ENCODE assay signal across 9 cellular contexts in the genomic region with DNA sequence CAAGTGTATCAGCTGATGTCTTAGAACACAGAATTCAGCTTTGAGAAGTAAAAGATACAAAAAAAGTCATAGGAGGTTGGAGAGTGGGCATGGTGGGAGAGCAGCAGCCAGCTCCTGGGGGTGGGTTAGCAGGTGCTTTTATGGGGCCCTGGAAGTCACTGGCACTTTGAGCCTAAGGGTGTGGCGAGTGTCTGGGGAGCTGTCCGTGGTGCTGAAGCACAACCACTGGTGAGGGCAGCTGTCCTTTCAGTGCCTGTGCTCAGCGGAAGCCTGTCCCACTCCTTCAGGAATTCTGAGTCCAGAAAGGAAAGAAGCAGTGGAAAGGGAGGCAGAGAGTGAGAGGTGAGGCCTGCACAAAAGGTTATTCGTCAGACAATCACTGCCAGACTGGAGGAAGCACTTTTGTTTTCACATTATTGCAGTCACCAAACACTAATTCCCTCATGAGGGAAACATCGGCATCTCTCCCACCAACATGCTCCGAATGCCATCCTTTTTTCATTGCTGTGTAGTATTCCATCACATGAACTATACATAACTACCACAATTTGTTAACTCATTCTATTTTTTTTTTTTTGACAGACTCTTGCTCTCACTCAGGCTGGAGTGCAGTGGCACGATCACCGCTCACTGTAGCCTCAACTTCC. TPM values are rescaled to one million over a fixed set of nuclear protein-coding genes. Genes with fewer than 3 reads are reported as not detected.
DNase-seq lines count a peak whose midpoint lies in the region; FAIRE-seq and TF ChIP-seq lines count a peak whose summit lies in the region.
"Had no signal": no experiment of that assay in that cellular context is flagged by ENCODE, and none has a peak within 500 bp of the region (broad histone marks: within the 10 kb centered on the region; RNA-seq: fewer than 3 reads in every experiment).

No MANE protein-coding gene starts in this region.

- TF ChIP-seq CTCF in H1 (IDR thresholded peaks at IDR 0.05; ENCODE audit: control extremely low read depth in 1 of 3, insufficient read depth in 1 of 3, low read depth in 1 of 3, low read length in 3 of 3) (no peak), neural crest cell (conservative IDR thresholded peaks at IDR 0.05) (no peak)

- no peak overlapping the region for H4K91ac ChIP-seq in H1 (replicated peaks; ENCODE audit: insufficient read length, low read length)

- no peak overlapping the region for H3K4ac ChIP-seq in H1 (replicated peaks; ENCODE audit: insufficient read length, low read depth, low read length)

- H3K14ac ChIP-seq in H1 (ENCODE audit: insufficient read length) = no peak overlapping the region

- no peaks in the 10 kb centered on the region for H3K23me2 ChIP-seq in H1 (ENCODE audit: low read depth, low read length)

- H3K36me3 ChIP-seq in H1 (ENCODE audit: control insufficient read depth in 2 of 4, insufficient read depth in 4 of 4, low read length in 3 of 4) = no peaks in the 10 kb centered on the region

- no peak overlapping the region for H2BK15ac ChIP-seq in H1 (ENCODE audit: low read length)

- H3K4me3 Mint-ChIP-seq in activated CD4-positive, alpha-beta T cell treated with anti-CD3 and anti-CD28 coated beads, Interleukin-2, amount 10 ng/mL, durations not matched to agents 7 days and 5 days = no peak overlapping the region
- H3K4me3 Mint-ChIP-seq in neural crest cell = no peak overlapping the region

- TF ChIP-seq POLR2A in H1 (IDR thresholded peaks at IDR 0.05; ENCODE audit: control extremely low read depth in 1 of 2, low read depth in 2 of 2, low read length in 2 of 2) = no peak

- no peaks in the 10 kb centered on the region for H3K9me3 ChIP-seq in H1 (ENCODE audit: insufficient read depth in 2 of 2, low read depth in 1 of 2, low read length in 1 of 2)

- H3K9ac ChIP-seq in H1 (replicated peaks in 1 of 4; ENCODE audit: extremely low read depth in 1 of 4, low read depth in 3 of 4, low read length in 3 of 4) = no peak overlapping the region

- H3K27ac Mint-ChIP-seq in activated CD4-positive, alpha-beta T cell treated with anti-CD3 and anti-CD28 coated beads, Interleukin-2, amount 10 ng/mL, durations not matched to agents 7 days and 5 days = no peak overlapping the region
- no peak overlapping the region for H3K27ac Mint-ChIP-seq in neural crest cell (ENCODE audit: unreplicated experiment)

- no peaks in the 10 kb centered on the region for H3K36me3 Mint-ChIP-seq in activated CD4-positive, alpha-beta T cell treated with anti-CD3 and anti-CD28 coated beads, Interleukin-2, amount 10 ng/mL, durations not matched to agents 7 days and 5 days (ENCODE audit: low read depth)
- no peaks in the 10 kb centered on the region for H3K36me3 Mint-ChIP-seq in neural crest cell (ENCODE audit: low read depth)

- no peak overlapping the region for H2BK12ac ChIP-seq in H1 (ENCODE audit: low read depth, low read length)

- H3K9me3 Mint-ChIP-seq in activated CD4-positive, alpha-beta T cell treated with anti-CD3 and anti-CD28 coated beads, Interleukin-2, amount 10 ng/mL, durations not matched to agents 7 days and 5 days = no peaks in the 10 kb centered on the region
- no peaks in the 10 kb centered on the region for H3K9me3 Mint-ChIP-seq in neural crest cell

- H3K4me3 ChIP-seq in H1 (ENCODE audit: extremely low read depth in 1 of 4, insufficient read depth in 2 of 4, low read depth in 3 of 4, low read length in 4 of 4) = no peak overlapping the region

- H3K4me1 ChIP-seq in H1 (replicated peaks in 1 of 4; ENCODE audit: control insufficient read depth in 3 of 4, insufficient read depth in 4 of 4, low read length in 3 of 4) = peaks cover 0 to 8% (median 2%) of the 10 kb centered on the region in 4 experiments; a peak in 5 of 7 replicates

- DNase-seq in A172 (ENCODE audit: low spot score) = peak; percentile 49
- DNase-seq in HTR-8/SVneo (ENCODE audit: insufficient read length, low spot score) = peak; percentile 51
- DNase-seq in activated CD4-positive, alpha-beta T cell treated with anti-CD3 and anti-CD28 coated beads, Interleukin-2, amount 10 ng/mL, durations not matched to agents 7 days and 5 days = peak; percentile 72
- DNase-seq in H1 (ENCODE audit: low read depth in 1 of 2, low spot score in 2 of 2) = peak in 1 of 2 experiments; percentile 89
- peak; percentile 86 for DNase-seq in neural crest cell (ENCODE audit: low read depth, low spot score)
- no peak for DNase-seq in SKM-1 (lab: John Stamatoyannopoulos, UW; ENCODE audit: unreplicated experiment)
- no peak for DNase-seq in ureter (ENCODE audit: low spot score)
- DNase-seq in SK-N-DZ (ENCODE audit: low spot score) = no peak

- no peak overlapping the region for H4K5ac ChIP-seq in H1 (ENCODE audit: insufficient read length, low read depth, low read length)

- H3K79me2 ChIP-seq in H1 (ENCODE audit: control insufficient read depth in 1 of 2, insufficient read depth in 2 of 2, low read length in 2 of 2) = no peaks in the 10 kb centered on the region

- H2BK120ac ChIP-seq in H1 (replicated peaks; ENCODE audit: low read depth, low read length) = no peak overlapping the region

- no peak overlapping the region for H2BK20ac ChIP-seq in H1 (ENCODE audit: low read length)

- TF ChIP-seq RAD21 in H1 (IDR thresholded peaks at IDR 0.05 in 1 of 2, conservative IDR thresholded peaks at IDR 0.05 in 1 of 2; ENCODE audit: low read depth in 2 of 2, low read length in 2 of 2) = 0 out of 4 replicates have a peak, but pooled peaks of 1 of the 2 experiments have one; percentile 13

- H3K23ac ChIP-seq in H1 (ENCODE audit: insufficient read length) = no peak overlapping the region

- no peak overlapping the region for H2AFZ ChIP-seq in H1 (ENCODE audit: low read length)

- no peaks in the 10 kb centered on the region for H3K4me1 Mint-ChIP-seq in activated CD4-positive, alpha-beta T cell treated with anti-CD3 and anti-CD28 coated beads, Interleukin-2, amount 10 ng/mL, durations not matched to agents 7 days and 5 days
- peaks cover 39% of the 10 kb centered on the region for H3K4me1 Mint-ChIP-seq in neural crest cell

- H3K79me1 ChIP-seq in H1 (ENCODE audit: low read depth, low read length) = no peaks in the 10 kb centered on the region

- no peak overlapping the region for H3K4me2 ChIP-seq in H1 (ENCODE audit: insufficient read depth in 1 of 2, low read depth in 2 of 2, low read length in 2 of 2)

- H3K27me3 Mint-ChIP-seq in activated CD4-positive, alpha-beta T cell treated with anti-CD3 and anti-CD28 coated beads, Interleukin-2, amount 10 ng/mL, durations not matched to agents 7 days and 5 days = no peaks in the 10 kb centered on the region
- peaks cover 20% of the 10 kb centered on the region for H3K27me3 Mint-ChIP-seq in neural crest cell (ENCODE audit: low read depth)

- 57% methylated on average over 8 of the region's 8 CpGs; no CpG with 5 or more reads in 1 of the 2 experiments for WGBS in H1 (ENCODE audit: extremely low coverage in 1 of 2, insufficient coverage in 1 of 2, insufficient read length in 1 of 2, insufficient replicate concordance in 2 of 2, low coverage in 1 of 2, low lambda C conversion rate in 2 of 2, missing lambda C conversion rate in 1 of 2), 2 experiments

- no peak overlapping the region for H3K56ac ChIP-seq in H1 (replicated peaks; ENCODE audit: insufficient read length, low read depth, low read length)

- H3K27me3 ChIP-seq in H1 (replicated peaks in 1 of 4; ENCODE audit: control insufficient read depth in 3 of 4, extremely low read depth in 1 of 4, insufficient read depth in 3 of 4, low read length in 3 of 4) = no peaks in the 10 kb centered on the region

- H3K18ac ChIP-seq in H1 (ENCODE audit: extremely low read depth, low read length) = no peak overlapping the region

- no peak overlapping the region for H2AK5ac ChIP-seq in H1 (ENCODE audit: low read depth, low read length)

- H4K8ac ChIP-seq in H1 (ENCODE audit: extremely low read depth, insufficient read depth, low read length) = no peak overlapping the region

- H2BK5ac ChIP-seq in H1 (ENCODE audit: low read depth, low read length) = no peak overlapping the region

- FAIRE-seq in HTR-8/SVneo (lab: Jason Lieb, UNC) (peak; percentile 13), H1 (lab: Jason Lieb, UNC) (peak; percentile 82)

- POLR2A ChIA-PET in activated CD4-positive, alpha-beta T cell treated with anti-CD3 and anti-CD28 coated beads, Interleukin-2, amount 10 ng/mL, durations not matched to agents 7 days and 5 days (lab: Charles Lee) = no interaction called here
- POLR2A ChIA-PET in H1 (lab: Charles Lee; ENCODE audit: partially characterized antibody) = interaction anchor here (0.9 to 1.2 kb wide), 2 partner anchors 9 kb away, joined by 3 read pairs; no protein-coding TSS in a partner anchor

- H3K27ac ChIP-seq in H1 (ENCODE audit: low read depth, low read length) = no peak overlapping the region
- H3K27ac ChIP-seq: C4-2B had no signal

- CTCF ChIA-PET in activated CD4-positive, alpha-beta T cell treated with anti-CD3 and anti-CD28 coated beads, Interleukin-2, amount 10 ng/mL, durations not matched to agents 7 days and 5 days (lab: Charles Lee) = no interaction called here
- CTCF ChIA-PET in H1 (lab: Charles Lee; ENCODE audit: partially characterized antibody) = interaction anchor here (0.8 to 1.6 kb wide), 4 partner anchors 13 to 39 kb away, joined by 3 to 7 read pairs (median 3); no protein-coding TSS in a partner anchor

- peaks cover 0 to 6% of the 10 kb centered on the region in 2 experiments for H4K20me1 ChIP-seq in H1 (replicated peaks in 1 of 2; ENCODE audit: control insufficient read depth in 1 of 2, insufficient read depth in 2 of 2, low read length in 2 of 2)

- TF ChIP-seq EP300 in H1 (IDR thresholded peaks at IDR 0.05; ENCODE audit: borderline replicate concordance in 1 of 2, low read depth in 2 of 2, low read length in 2 of 2) = no peak

TF ChIP-seq in H1, 55 proteins besides CTCF, POLR2A, EP300 and RAD21 (continues in another document):
- no peak for TF ChIP-seq CHD2 (IDR thresholded peaks at IDR 0.05; ENCODE audit: low read length)
- no peak for TF ChIP-seq NANOG (IDR thresholded peaks at IDR 0.05; ENCODE audit: insufficient read depth, low read depth, low read length, poor library complexity, severe bottlenecking)

RNA-seq across cellular contexts. Expression of a gene that starts 59.4 kb away (rescaled TPM):
- total RNA-seq in A172 (2014; rRNA removed; shearing (Covaris generic)) = 20.0 and 40.9 TPM in 2 replicates
- total RNA-seq in activated CD4-positive, alpha-beta T cell treated with anti-CD3 and anti-CD28 coated beads, Interleukin-2, amount 10 ng/mL, durations not matched to agents 7 days and 5 days = 100 to 1,000 TPM; 128 to 129 TPM
- total RNA-seq in H1 (2021; fragmentation: NEBNext Ultra II Directional; extraction: Animal tissue kit (Norgen Biotek cat#: 25700)) = 73.8 and 78.9 TPM in 2 replicates
- polyA plus RNA-seq in H1 (2011; rRNA removed) = 29.7 and 38.2 TPM in 2 replicates
- polyA plus RNA-seq in H1 (2011; cell fraction: cytosol; rRNA removed) = 28.4 TPM
- polyA plus RNA-seq in H1 (2011; cell fraction: nucleus; rRNA removed) = 54.3 TPM
- polyA plus RNA-seq in H1 (2012, experiment 1 of 2) = 39.8 to 47.1 TPM (median 45.5 TPM) in 4 replicates
- 36.6 TPM for polyA plus RNA-seq in H1 (2012, experiment 2 of 2)
- 43.6 TPM for polyA plus RNA-seq in H1 (2013, experiment 1 of 2)
- 46.5 TPM for polyA plus RNA-seq in H1 (2013, experiment 2 of 2)
- polyA minus RNA-seq in H1 (2011; rRNA and poly(A)+ RNA removed) = 30.4 and 36.4 TPM in 2 replicates
- polyA minus RNA-seq in H1 (2011; cell fraction: cytosol; rRNA and poly(A)+ RNA removed) = 22.6 TPM
- polyA minus RNA-seq in H1 (2011; cell fraction: nucleus; rRNA and poly(A)+ RNA removed) = 22.7 TPM
- total RNA-seq in neural crest cell = 66.2 and 68.1 TPM in 2 replicates
- total RNA-seq in ureter = 64.9 TPM
- polyA plus RNA-seq in SK-N-DZ (2014; cell fraction: cytosol; rRNA removed) = 22.1 and 24.4 TPM in 2 replicates
- polyA plus RNA-seq in SK-N-DZ (2014; cell fraction: nucleus; rRNA removed) = 14.7 and 19.5 TPM in 2 replicates

Comparison
In these comparisons a context has a peak if more than half of its experiments do, and no peak if none do; other contexts are left out.
1. DNase-seq: peak in A172 (single experiment), HTR-8/SVneo (single experiment), activated CD4-positive, alpha-beta T cell treated with anti-CD3 and anti-CD28 coated beads, Interleukin-2, amount 10 ng/mL, durations not matched to agents 7 days and 5 days (single experiment) and neural crest cell (single experiment); none in SKM-1 (single experiment), ureter (single experiment) and SK-N-DZ (single experiment).